Comparison of ENCODE assay signal across 8 cellular contexts in the genomic region with DNA sequence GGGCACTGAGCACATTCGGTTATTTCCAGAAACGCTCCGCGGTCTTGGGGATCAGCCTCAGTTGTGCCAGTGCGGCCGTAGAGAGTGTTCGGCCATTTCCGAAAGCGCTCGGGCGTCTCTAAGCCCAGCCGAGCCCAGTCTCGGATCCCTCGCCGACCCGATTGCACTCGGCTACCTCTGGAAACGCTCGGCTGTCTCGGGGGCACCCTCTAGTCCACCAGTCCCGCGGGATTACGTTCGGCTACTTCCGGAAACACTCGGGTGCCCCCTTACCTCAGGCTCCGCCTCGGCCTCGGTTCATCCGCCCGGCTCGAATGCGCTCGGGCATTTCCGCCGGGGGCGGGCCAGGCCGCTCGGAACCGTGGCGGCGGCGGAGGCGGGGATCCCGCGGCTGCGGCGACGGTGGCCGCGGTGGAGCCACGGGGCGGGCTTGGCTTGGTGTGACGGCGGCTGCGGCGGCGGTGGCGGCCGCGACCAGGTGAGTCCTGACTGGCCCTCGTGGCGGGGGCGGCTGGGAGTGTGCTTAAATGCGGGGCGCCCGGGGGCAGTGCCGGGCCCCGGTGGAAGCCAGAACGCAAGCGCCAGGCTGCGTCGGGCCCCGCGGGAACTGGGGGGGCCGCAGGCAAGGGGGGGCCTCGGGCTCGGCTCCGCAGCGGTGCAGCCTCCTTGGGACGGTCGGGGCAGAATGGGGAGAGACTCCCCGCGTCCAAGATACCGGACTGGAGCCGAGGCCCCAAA. TPM values are rescaled to one million over a fixed set of nuclear protein-coding genes. Genes with fewer than 3 reads are reported as not detected.
DNase-seq lines count a peak whose midpoint lies in the region; ATAC-seq, FAIRE-seq and TF ChIP-seq lines count a peak whose summit lies in the region.

TSS of gene PIK3R2 (plus strand) at position 347 of the 738 bp plus-strand sequence. CDS start 2,717 bp downstream, outside the sequence.

- H3K4me1 ChIP-seq in small intestine (ENCODE audit: control insufficient read depth in 2 of 2, insufficient read depth in 1 of 2, low read depth in 1 of 2, low read length in 1 of 2): peaks cover 0 to 12% of the 10 kb centered on the region in 2 donors

- ATAC-seq in GM19043 (IDR thresholded peaks at IDR 0.05; ENCODE audit: low read depth, unreplicated experiment) (peak; percentile 71), HG03354 (IDR thresholded peaks at IDR 0.05; ENCODE audit: poor library complexity, severe bottlenecking, unreplicated experiment) (peak; percentile 78)

- DNase-seq in AG09309 (ENCODE audit: low read depth) (peak; percentile 91), NCI-H446 (lab: John Stamatoyannopoulos, UW) (peak; percentile 99 to 100), caudate nucleus (lab: John Stamatoyannopoulos, UW) (peak; percentile 57 to 99 (median 96)), iPS-NIHi7 (ENCODE audit: extremely low spot score) (peak; percentile 99), small intestine (peak; percentile 99)
- DNase-seq in activated CD4-positive, CD25-positive, alpha-beta regulatory T cell (lab: John Stamatoyannopoulos, UW): peak; percentile 97 to 99 (median 98)

- no peak for TF ChIP-seq CTCF in AG09309 (IDR thresholded peaks at IDR 0.05; ENCODE audit: control insufficient read depth, insufficient read depth, low read depth, low read length, missing control alignments)

- H3K36me3 ChIP-seq in small intestine (ENCODE audit: control insufficient read depth in 2 of 2, insufficient read depth in 2 of 2, low read length in 2 of 2): peaks cover 0 to 5% of the 10 kb centered on the region in 2 donors

- H3K27ac ChIP-seq in caudate nucleus (ENCODE audit: low read depth, low read length) (peak within 1 kb of the TSS; percentile 98), small intestine (ENCODE audit: low read depth in 1 of 2, low read length in 1 of 2) (peak within 1 kb of the TSS; percentile 85 to 97)

- FAIRE-seq in small intestine (lab: Jason Lieb, UNC): no peak

- peak within 1 kb of the TSS; percentile 86 for H3K4me3 ChIP-seq in AG09309 (ENCODE audit: control insufficient read depth, low read depth, low read length)
- H3K4me3 ChIP-seq in small intestine (ENCODE audit: low read depth in 1 of 2, low read length in 2 of 2): peak within 1 kb of the TSS; percentile 64 to 74

- WGBS in small intestine, 3 donors: 0 to 1% (median 1%) methylated on average over 50 to 86 of the region's 86 CpGs

- no peaks in the 10 kb centered on the region for H3K27me3 ChIP-seq in small intestine (ENCODE audit: control insufficient read depth in 2 of 2, insufficient read depth in 2 of 2, low read length in 2 of 2)

- H3K9me3 ChIP-seq in small intestine (ENCODE audit: control insufficient read depth, low read depth): no peaks in the 10 kb centered on the region

RNA-seq across cellular contexts. Expression of gene PIK3R2, which starts in this region (rescaled TPM):
- 10 to 100 TPM in 1 of 3 donors, 1 to 10 TPM in 2; 1.6 to 14.2 (median 2.0) TPM for polyA plus RNA-seq in small intestine

Comparison
In these comparisons a context has a peak if more than half of its experiments do, and no peak if none do; other contexts are left out.
1. Peak in every context shown above with its lines: DNase-seq, ATAC-seq, H3K4me3 ChIP-seq and H3K27ac ChIP-seq.